ENCODE assay signal across 26 cellular contexts in genomic region chr9:101440714-101441230, GRCh38. TPM values are rescaled to one million over a fixed set of nuclear protein-coding genes. Genes with fewer than 3 reads are reported as not detected.
"Had no signal": no experiment of that assay in that cellular context is flagged by ENCODE, and none has a peak within 500 bp of the region (broad histone marks: within the 10 kb centered on the region; RNA-seq: fewer than 3 reads in every experiment).

No MANE protein-coding gene starts in this region.

- H3K4me1 ChIP-seq: colonic mucosa had no signal

- H3K27me3 ChIP-seq: colonic mucosa, heart left ventricle, sigmoid colon had no signal

- H3K27ac ChIP-seq: colonic mucosa, heart left ventricle, sigmoid colon, skin epidermis, stomach had no signal

- H3K4me3 Mint-ChIP-seq: naive thymus-derived CD4-positive, alpha-beta T cell; nephron progenitor cell had no signal

- ATAC-seq: esophagus mucosa; heart left ventricle; left ventricle myocardium superior; naive thymus-derived CD4-positive, alpha-beta T cell had no signal

- DNase-seq: colonic mucosa; dermis blood vessel endothelial cell; effector CD4-positive, alpha-beta T cell; heart left ventricle; hypothalamus; left ventricle myocardium superior; mesendoderm; naive thymus-derived CD4-positive, alpha-beta T cell; nephron progenitor cell; sigmoid colon; stimulated activated CD4-positive, alpha-beta T cell treated with anti-CD3 and anti-CD28 coated beads, Interleukin-12 subunit alpha, Interleukin-12 subunit beta, amount 100 ng/mL, for 4 hours; stimulated activated naive CD4-positive, alpha-beta T cell; stomach; substantia nigra; trophoblast cell had no signal

- H3K4me3 ChIP-seq: colonic mucosa, heart left ventricle, sigmoid colon, skin epidermis, stomach had no signal

- H3K9me3 Mint-ChIP-seq: naive thymus-derived CD4-positive, alpha-beta T cell; nephron progenitor cell had no signal

- FAIRE-seq: frontal cortex, islet of Langerhans had no signal

- H3K9me3 ChIP-seq: colonic mucosa, heart left ventricle, sigmoid colon, stomach had no signal

- H3K27ac Mint-ChIP-seq: naive thymus-derived CD4-positive, alpha-beta T cell; nephron progenitor cell had no signal

- H3K4me1 Mint-ChIP-seq: naive thymus-derived CD4-positive, alpha-beta T cell; nephron progenitor cell had no signal

- H3K36me3 ChIP-seq: colonic mucosa, heart left ventricle, sigmoid colon, stomach had no signal

RNA-seq across cellular contexts. Expression of gene ALDOB, which starts 5.2 kb away (rescaled TPM):
- total RNA-seq: fibroblast of lung; frontal cortex; glomerular endothelial cell; naive thymus-derived CD4-positive, alpha-beta T cell; osteoblast; pulmonary artery endothelial cell; urinary bladder had no signal
- polyA plus RNA-seq: fibroblast of lung; naive thymus-derived CD4-positive, alpha-beta T cell had no signal

RNA-seq across cellular contexts. Expression of gene BAAT, which starts 56.0 kb away (rescaled TPM):
- total RNA-seq: cerebellum, dermis blood vessel endothelial cell, fibroblast of lung, glomerular endothelial cell, left ventricle myocardium superior, lung microvascular endothelial cell, sigmoid colon, urinary bladder had no signal
- polyA plus RNA-seq: naive thymus-derived CD4-positive, alpha-beta T cell; stomach had no signal
